ENCODE assay signal across 26 cellular contexts in the genomic region with DNA sequence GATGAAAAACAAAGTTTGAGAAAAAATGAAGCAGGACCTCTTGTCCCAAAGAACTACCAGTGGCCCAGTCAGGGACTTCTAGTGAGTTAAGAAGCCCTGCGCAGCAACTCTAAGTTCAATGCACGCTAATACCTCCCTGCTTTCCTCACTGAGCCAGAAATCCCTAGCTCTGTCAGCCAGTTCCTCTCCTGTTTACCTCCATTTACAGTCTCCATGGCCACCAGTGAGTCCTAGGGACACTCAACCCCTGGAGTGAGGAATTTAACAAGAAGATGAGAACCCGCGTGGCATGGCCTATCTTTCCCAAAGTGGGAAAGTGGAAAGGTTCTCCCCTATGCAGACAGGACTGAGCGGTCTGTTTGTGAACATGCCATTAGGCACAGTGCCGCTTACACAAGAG. TPM values are rescaled to one million over a fixed set of nuclear protein-coding genes. Genes with fewer than 3 reads are reported as not detected.
A peak's percentile ranks its signal among the peaks of the same experiment; 100 is the strongest.
DNase-seq lines count a peak whose midpoint lies in the region; ATAC-seq, FAIRE-seq and TF ChIP-seq lines count a peak whose summit lies in the region.
"Had no signal": no experiment of that assay in that cellular context is flagged by ENCODE, and none has a peak within 500 bp of the region (broad histone marks: within the 10 kb centered on the region; RNA-seq: fewer than 3 reads in every experiment).

No MANE protein-coding gene starts in this region.

- peaks cover 35% of the 10 kb centered on the region for H3K4me1 ChIP-seq in A549
- peaks cover 25 to 98% (median 75%) of the 10 kb centered on the region in 10 experiments for H3K4me1 ChIP-seq in BLaER1 treated with 17β-estradiol and CSF1 and Interleukin-3, amounts not matched to agents 10 nM and 100 nM
- H3K4me1 ChIP-seq: BE2C had no signal

- H3K4me2 ChIP-seq in A549: no peak overlapping the region
- H3K4me2 ChIP-seq in BLaER1 treated with 17β-estradiol and CSF1 and Interleukin-3, amounts not matched to agents 10 nM and 100 nM: peak overlapping the region in 6 of 11 experiments; percentile 70 to 84 (median 80); a peak in 12 of 22 replicates

- H3K36me3 ChIP-seq in BLaER1 treated with 17β-estradiol and CSF1 and Interleukin-3, amounts not matched to agents 10 nM and 100 nM: no peaks in the 10 kb centered on the region
- H3K36me3 ChIP-seq: BE2C had no signal

- TF ChIP-seq EP300 in A549 (IDR thresholded peaks at IDR 0.05): no peak

- no peak for TF ChIP-seq POLR2A in A549 (IDR thresholded peaks at IDR 0.05; ENCODE audit: low read length)

- TF ChIP-seq RAD21 in A549 (conservative IDR thresholded peaks at IDR 0.05 in 1 of 2, IDR thresholded peaks at IDR 0.05 in 1 of 2): no peak

- H3K4me3 ChIP-seq in A549: no peak overlapping the region
- H3K4me3 ChIP-seq in BLaER1 treated with 17β-estradiol and CSF1 and Interleukin-3, amounts not matched to agents 10 nM and 100 nM: no peak overlapping the region
- H3K4me3 ChIP-seq: SK-N-MC had no signal

- POLR2A ChIA-PET in A549 (lab: Yijun Ruan, JAX): no interaction called here
- POLR2A ChIA-PET in naive thymus-derived CD8-positive, alpha-beta T cell (lab: Charles Lee): no interaction called here

- no peaks in the 10 kb centered on the region for H3K27me3 ChIP-seq in BLaER1 treated with 17β-estradiol and CSF1 and Interleukin-3, amounts not matched to agents 10 nM and 100 nM
- H3K27me3 ChIP-seq: BE2C had no signal

- no peaks in the 10 kb centered on the region for H3K4me1 Mint-ChIP-seq in naive thymus-derived CD8-positive, alpha-beta T cell

- TF ChIP-seq CTCF in A549 (IDR thresholded peaks at IDR 0.05): no peak

- peak overlapping the region in 5 of 11 experiments; percentile 38 to 86 (median 82); a peak in 9 of 22 replicates for H3K9ac ChIP-seq in BLaER1 treated with 17β-estradiol and CSF1 and Interleukin-3, amounts not matched to agents 10 nM and 100 nM

- no peaks in the 10 kb centered on the region for H3K27me3 Mint-ChIP-seq in naive thymus-derived CD8-positive, alpha-beta T cell
- H3K27me3 Mint-ChIP-seq: CD4-positive, CD25-positive, alpha-beta regulatory T cell had no signal

- CTCF ChIA-PET in A549 (lab: Yijun Ruan, JAX): no interaction called here

- H3K9me3 ChIP-seq in A549: no peaks in the 10 kb centered on the region
- H3K9me3 ChIP-seq in BLaER1 treated with 17β-estradiol and CSF1 and Interleukin-3, amounts not matched to agents 10 nM and 100 nM (replicated peaks in 1 of 11): 0 out of 22 replicates have a peak, but pooled peaks cover 0 to 9% (median 0%) of the 10 kb centered on the region in 11 experiments
- H3K9me3 ChIP-seq: BE2C had no signal

- peak overlapping the region; percentile 55 to 77; a peak in 5 of 6 replicates for H3K27ac ChIP-seq in A549
- peak overlapping the region in 10 of 11 experiments; percentile 53 to 99 (median 94); a peak in 19 of 22 replicates for H3K27ac ChIP-seq in BLaER1 treated with 17β-estradiol and CSF1 and Interleukin-3, amounts not matched to agents 10 nM and 100 nM
- H3K27ac ChIP-seq: HL-60, SK-N-MC had no signal

- FAIRE-seq in A549 (lab: Jason Lieb, UNC): no peak
- FAIRE-seq: GM19239 had no signal

- no peak for ATAC-seq in A549
- ATAC-seq in naive thymus-derived CD8-positive, alpha-beta T cell: no peak
- ATAC-seq: HCT116 had no signal

- peaks cover 0 to 2% (median 2%) of the 10 kb centered on the region in 3 donors for H3K36me3 Mint-ChIP-seq in naive thymus-derived CD8-positive, alpha-beta T cell

- no peak overlapping the region for H3K27ac Mint-ChIP-seq in naive thymus-derived CD8-positive, alpha-beta T cell
- H3K27ac Mint-ChIP-seq: CD4-positive, CD25-positive, alpha-beta regulatory T cell had no signal

- no peak overlapping the region for H3K4me3 Mint-ChIP-seq in naive thymus-derived CD8-positive, alpha-beta T cell
- H3K4me3 Mint-ChIP-seq: CD4-positive, CD25-positive, alpha-beta regulatory T cell had no signal

- 94% methylated on average over 6 of the region's 6 CpGs for WGBS in A549 (ENCODE audit: missing lambda C conversion rate)

- H3K9me3 Mint-ChIP-seq in naive thymus-derived CD8-positive, alpha-beta T cell: no peaks in the 10 kb centered on the region
- H3K9me3 Mint-ChIP-seq: CD4-positive, CD25-positive, alpha-beta regulatory T cell had no signal

- no peaks in the 10 kb centered on the region for H4K20me1 ChIP-seq in BLaER1 treated with 17β-estradiol and CSF1 and Interleukin-3, amounts not matched to agents 10 nM and 100 nM

- peak in 1 of 2 experiments; percentile 28 for DNase-seq in A549 (ENCODE audit: low read depth in 1 of 2, low spot score in 1 of 2)
- peak; percentile 72 for DNase-seq in M059J (ENCODE audit: low read depth)
- peak; percentile 18 for DNase-seq in left kidney (ENCODE audit: low read depth, low spot score)
- no peak for DNase-seq in naive thymus-derived CD8-positive, alpha-beta T cell
- no peak for DNase-seq in Ammon's horn (ENCODE audit: low spot score)
- no peak for DNase-seq in anterior cingulate cortex (lab: John Stamatoyannopoulos, UW)
- DNase-seq: BE2C; CD4-positive, CD25-positive, alpha-beta regulatory T cell; DMS153; DND-41; NCI-H1092 treated with DMSO at 0.1 percent for 48 hours; NCI-H1436; NCI-H187; NCI-H2081 treated with DMSO at 0.1 percent for 48 hours; NCI-H2171; NCI-H345; NCI-H524 treated with DMSO at 0.1 percent for 48 hours; NCI-H774; RPMI8226; SIG-M5; SW 1271 had no signal

TF ChIP-seq in A549, 52 proteins besides CTCF, POLR2A, EP300 and RAD21:
- TF ChIP-seq EHMT2 (IDR thresholded peaks at IDR 0.05; ENCODE audit: low read depth): no peak
- no peak for TF ChIP-seq KDM5A (IDR thresholded peaks at IDR 0.05)
- no peak for TF ChIP-seq CEBPB (IDR thresholded peaks at IDR 0.05)

RNA-seq across cellular contexts. Expression of a gene that starts 31.0 kb away (rescaled TPM):
- 171 and 287 TPM in 2 replicates for polyA plus RNA-seq in A549 (2011; rRNA removed)
- 89.0 and 108 TPM in 2 replicates for polyA plus RNA-seq in A549 (2012; cell fraction: cytosol; rRNA removed)
- 16.2 and 28.5 TPM in 2 replicates for polyA plus RNA-seq in A549 (2012; cell fraction: nucleus; rRNA removed)
- 492 to 595 TPM (median 497 TPM) in 3 replicates for polyA plus RNA-seq in A549 (2017; fragmentation: RNase III; extraction: RNeasy Plus Mini Kit Qiagen cat#74134 plus additional on column Dnase treatment)
- 11.8 and 17.2 TPM in 2 replicates for polyA minus RNA-seq in A549 (2011; rRNA and poly(A)+ RNA removed)
- total RNA-seq in M059J (2014; rRNA removed; shearing (Covaris generic)): 184 and 206 TPM in 2 replicates
- total RNA-seq in naive thymus-derived CD8-positive, alpha-beta T cell: 10 to 100 TPM; 34.4 to 41.2 TPM
- polyA plus RNA-seq in naive thymus-derived CD8-positive, alpha-beta T cell: 100 to 1,000 TPM; 196 to 245 (median 229) TPM

Comparison
In these comparisons a context has a peak if more than half of its experiments do, and no peak if none do; other contexts are left out.
1. DNase-seq: peak in M059J (single experiment) and left kidney (single experiment); none in naive thymus-derived CD8-positive, alpha-beta T cell (0 of 10), Ammon's horn (single experiment) and anterior cingulate cortex (0 of 58).